24 cellular contexts compared by ENCODE assay signal in genomic region chr20:6884114-6884513, GRCh38.
"Had no signal": no experiment of that assay in that cellular context is flagged by ENCODE, and none has a peak within 500 bp of the region (broad histone marks: within the 10 kb centered on the region; RNA-seq: fewer than 3 reads in every experiment).

No MANE protein-coding gene starts in this region.

- H3K27ac ChIP-seq: esophagus squamous epithelium, heart right ventricle, lower lobe of right lung, skin epidermis, stomach, thyroid gland, upper lobe of left lung, vagina, VCaP had no signal

- H3K27me3 ChIP-seq: esophagus squamous epithelium, left lung, stomach, thyroid gland, upper lobe of left lung, vagina had no signal

- H3K9me3 ChIP-seq: esophagus squamous epithelium, heart right ventricle, left lung, lower lobe of right lung, stomach, thyroid gland, upper lobe of left lung, vagina had no signal

- H3K4me3 ChIP-seq: esophagus squamous epithelium, heart right ventricle, left lung, lower lobe of right lung, skin epidermis, stomach, thyroid gland, upper lobe of left lung, vagina had no signal

- H3K4me1 ChIP-seq: heart right ventricle, lower lobe of right lung, stomach, thyroid gland, upper lobe of left lung, vagina had no signal

- H3K36me3 ChIP-seq: esophagus squamous epithelium, heart right ventricle, left lung, lower lobe of right lung, stomach, thyroid gland, upper lobe of left lung, vagina had no signal

- DNase-seq: activated CD4-positive, alpha-beta T cell treated with anti-CD3 and anti-CD28 coated beads for 4 hours; activated CD4-positive, alpha-beta T cell treated with anti-CD3 and anti-CD28 coated beads, Interleukin-2, amount 50 U/mL, for 4 hours; activated naive CD4-positive, alpha-beta T cell treated with Interleukin-2 at 50 U/mL for 16 hours; activated T-cell treated with anti-CD3 and anti-CD28 coated beads for 4 hours; activated T-cell treated with anti-CD3 and anti-CD28 coated beads, Interleukin-2, amount 50 U/mL, for 72 hours; anterior cingulate cortex; dermis blood vessel endothelial cell; effector CD4-positive, alpha-beta T cell; esophagus squamous epithelium; foreskin melanocyte; heart right ventricle; kidney glomerular epithelial cell; left lung; lower lobe of right lung; mesenchymal stem cell; posterior cingulate gyrus; retina; stimulated activated CD4-positive, alpha-beta T cell treated with anti-CD3 and anti-CD28 coated beads, Interleukin-4, amount 100 ng/mL, for 24 hours; stomach; upper lobe of left lung had no signal
